In genomic region chr1:70043806-70044205, GRCh38 we compare ENCODE assay signal across 1 cellular context.
TF ChIP-seq lines count a peak whose summit lies in the region.

No MANE protein-coding gene starts in this region.

TF ChIP-seq in endothelial cell of umbilical vein, 7 proteins besides CTCF, POLR2A, EP300 and RAD21 (continued from another document):
- TF ChIP-seq JUN (IDR thresholded peaks at IDR 0.05; ENCODE audit: borderline replicate concordance, insufficient read depth, insufficient read length, low read depth), result no peak
- TF ChIP-seq GATA2 (IDR thresholded peaks at IDR 0.05; ENCODE audit: insufficient read depth, insufficient read length, low read depth, low read length), result no peak
- TF ChIP-seq FOS (IDR thresholded peaks at IDR 0.05; ENCODE audit: borderline replicate concordance, insufficient read depth, low read length), result no peak
- TF ChIP-seq POLR2AphosphoS5 (IDR thresholded peaks at IDR 0.05; ENCODE audit: insufficient read depth, low read depth, low read length), result no peak
